29 cellular contexts compared by ENCODE assay signal in the genomic region with DNA sequence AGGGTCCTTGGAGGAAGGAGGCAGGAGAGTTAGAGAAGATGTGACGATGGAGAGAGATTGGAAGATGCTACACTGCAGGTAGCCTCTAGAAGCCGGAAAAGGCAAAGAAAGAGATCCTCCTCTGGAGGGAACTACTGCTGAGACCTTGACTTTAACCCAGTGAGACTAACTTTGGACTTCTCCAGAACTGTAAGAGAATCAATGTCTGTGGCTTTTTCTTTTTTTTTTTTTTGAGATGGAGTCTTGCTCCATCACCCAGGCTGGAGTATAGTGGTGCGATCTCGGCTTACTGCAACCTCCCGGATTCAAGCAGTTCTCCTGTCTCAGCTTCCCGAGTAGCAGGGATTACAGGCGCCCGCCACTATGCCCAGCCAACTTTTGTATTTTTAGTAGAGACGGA. TPM values are rescaled to one million over a fixed set of nuclear protein-coding genes. Genes with fewer than 3 reads are reported as not detected.
DNase-seq lines count a peak whose midpoint lies in the region; ATAC-seq, FAIRE-seq and TF ChIP-seq lines count a peak whose summit lies in the region.
"Had no signal": no experiment of that assay in that cellular context is flagged by ENCODE, and none has a peak within 500 bp of the region (broad histone marks: within the 10 kb centered on the region; RNA-seq: fewer than 3 reads in every experiment).

No MANE protein-coding gene starts in this region.

- 98% methylated on average over 9 of the region's 9 CpGs for WGBS in GM12878 (ENCODE audit: insufficient coverage, insufficient replicate concordance, low lambda C conversion rate, missing lambda C conversion rate)

- no peak overlapping the region for H2AFZ ChIP-seq in GM12878 (ENCODE audit: control insufficient read depth, low read depth, low read length)
- H2AFZ ChIP-seq: neural progenitor cell, parathyroid adenoma had no signal

- POLR2A ChIA-PET in GM12878 (lab: Charles Lee), result interaction anchor here (1.0 to 1.3 kb wide), 2 partner anchors 8 to 11 kb away, joined by 3 to 4 read pairs; no protein-coding TSS in a partner anchor

- in situ Hi-C loops in GM12878 (cut with MboI) (no loop called here), HAP-1 (cut with MboI; ENCODE audit: low sequenced_read_pairs) (no loop called here)

- H3K4me3 ChIP-seq in GM12878, result no peak overlapping the region
- no peak overlapping the region for H3K4me3 ChIP-seq in HAP-1
- H3K4me3 ChIP-seq: neural progenitor cell, right atrium auricular region, stomach, tibial artery, vagina had no signal

- ATAC-seq in T-helper 17 cell (no peak), GM12878 (no peak), HG02981 (IDR thresholded peaks at IDR 0.05; ENCODE audit: unreplicated experiment) (no peak)
- ATAC-seq in stimulated activated naive B cell treated with anti-CD40 and anti-IgM and Interleukin-4, amounts not matched to agents 10 μg/mL and 1 μg/mL and 100 μg/mL, for 72 hours (replicated peaks), result peak; percentile 12 to 27
- ATAC-seq: left lobe of liver had no signal

- 0 out of 2 replicates have a peak overlapping the region, but pooled peaks have one; percentile 29 for H3K27ac ChIP-seq in GM12878 (ENCODE audit: control insufficient read depth, insufficient read depth)
- H3K27ac ChIP-seq: neural progenitor cell, parathyroid adenoma, right atrium auricular region, stomach, tibial artery, vagina had no signal

- FAIRE-seq in GM12878 (lab: Jason Lieb, UNC), result peak; percentile 7
- FAIRE-seq: islet of Langerhans, small intestine had no signal

- H3K4me1 ChIP-seq in GM12878 (ENCODE audit: control insufficient read depth, insufficient read depth, low read length), result peaks cover 10% of the 10 kb centered on the region
- no peaks in the 10 kb centered on the region for H3K4me1 ChIP-seq in HAP-1
- H3K4me1 ChIP-seq: neural progenitor cell, parathyroid adenoma, vagina had no signal

- SMC1A ChIA-PET in GM12878 (lab: Charles Lee; ENCODE audit: uncharacterized antibody, unreplicated experiment), result interaction anchor here (1.2 kb wide), 1 partner anchor 40 kb away, joined by 3 read pairs; no protein-coding TSS in a partner anchor

- H3K9me3 ChIP-seq in T-helper 17 cell (ENCODE audit: control insufficient read depth, low read length, poor library complexity, severe bottlenecking), result no peaks in the 10 kb centered on the region
- no peaks in the 10 kb centered on the region for H3K9me3 ChIP-seq in GM12878 (replicated peaks; ENCODE audit: control insufficient read depth, insufficient read depth, low read length)
- no peaks in the 10 kb centered on the region for H3K9me3 ChIP-seq in HAP-1
- H3K9me3 ChIP-seq: right atrium auricular region, stomach, tibial artery, vagina had no signal

- no TSS peak for BruUV-seq in GM12878 (replicated peaks; lab: Mats Ljungman, UMichigan)

- no peak for TF ChIP-seq EP300 in GM12878 (IDR thresholded peaks at IDR 0.05; ENCODE audit: borderline replicate concordance in 1 of 2, control insufficient read depth in 1 of 2, low read depth in 2 of 2, low read length in 2 of 2)

- H3K4me3 Mint-ChIP-seq in activated naive CD4-positive, alpha-beta T cell treated with anti-CD3 and anti-CD28 coated beads, Interleukin-2, amount 50 U/mL, for 24 hours, result no peak overlapping the region
- H3K4me3 Mint-ChIP-seq in T-helper 17 cell, result no peak overlapping the region
- peak overlapping the region; percentile 45 to 63 for H3K4me3 Mint-ChIP-seq in stimulated activated naive B cell treated with anti-CD40 and anti-IgM and Interleukin-4, amounts not matched to agents 10 μg/mL and 1 μg/mL and 100 μg/mL, for 72 hours
- H3K4me3 Mint-ChIP-seq: neural progenitor cell had no signal

- H3K79me2 ChIP-seq in GM12878 (ENCODE audit: control insufficient read depth, insufficient read depth, low read length), result no peaks in the 10 kb centered on the region

- H3K4me1 Mint-ChIP-seq in activated naive CD4-positive, alpha-beta T cell treated with anti-CD3 and anti-CD28 coated beads, Interleukin-2, amount 50 U/mL, for 24 hours, result peaks cover 28% of the 10 kb centered on the region
- H3K4me1 Mint-ChIP-seq in T-helper 17 cell, result peaks cover 24% of the 10 kb centered on the region
- peaks cover 24 to 54% of the 10 kb centered on the region in 2 donors for H3K4me1 Mint-ChIP-seq in stimulated activated naive B cell treated with anti-CD40 and anti-IgM and Interleukin-4, amounts not matched to agents 10 μg/mL and 1 μg/mL and 100 μg/mL, for 72 hours

- peak overlapping the region; percentile 10 for H3K27ac Mint-ChIP-seq in activated naive CD4-positive, alpha-beta T cell treated with anti-CD3 and anti-CD28 coated beads, Interleukin-2, amount 50 U/mL, for 24 hours
- H3K27ac Mint-ChIP-seq in T-helper 17 cell, result peak overlapping the region; percentile 80
- H3K27ac Mint-ChIP-seq in stimulated activated naive B cell treated with anti-CD40 and anti-IgM and Interleukin-4, amounts not matched to agents 10 μg/mL and 1 μg/mL and 100 μg/mL, for 72 hours, result peak overlapping the region; percentile 33
- H3K27ac Mint-ChIP-seq: neural progenitor cell had no signal

- H3K27me3 ChIP-seq in GM12878 (replicated peaks in 1 of 2; ENCODE audit: control insufficient read depth in 2 of 2, insufficient read depth in 2 of 2, low read length in 1 of 2) (no peaks in the 10 kb centered on the region), HAP-1 (ENCODE audit: low read depth) (no peaks in the 10 kb centered on the region)
- H3K27me3 ChIP-seq: neural progenitor cell, right atrium auricular region, stomach, tibial artery, vagina had no signal

- H3K27me3 Mint-ChIP-seq in activated naive CD4-positive, alpha-beta T cell treated with anti-CD3 and anti-CD28 coated beads, Interleukin-2, amount 50 U/mL, for 24 hours, result no peaks in the 10 kb centered on the region
- no peaks in the 10 kb centered on the region for H3K27me3 Mint-ChIP-seq in T-helper 17 cell
- H3K27me3 Mint-ChIP-seq in stimulated activated naive B cell treated with anti-CD40 and anti-IgM and Interleukin-4, amounts not matched to agents 10 μg/mL and 1 μg/mL and 100 μg/mL, for 72 hours, result no peaks in the 10 kb centered on the region

- peaks cover 7% of the 10 kb centered on the region for H3K36me3 Mint-ChIP-seq in activated naive CD4-positive, alpha-beta T cell treated with anti-CD3 and anti-CD28 coated beads, Interleukin-2, amount 50 U/mL, for 24 hours
- peaks cover 12% of the 10 kb centered on the region for H3K36me3 Mint-ChIP-seq in T-helper 17 cell (ENCODE audit: low read depth)
- peaks cover 41 to 61% of the 10 kb centered on the region in 2 donors for H3K36me3 Mint-ChIP-seq in stimulated activated naive B cell treated with anti-CD40 and anti-IgM and Interleukin-4, amounts not matched to agents 10 μg/mL and 1 μg/mL and 100 μg/mL, for 72 hours

- no peak for TF ChIP-seq CTCF in GM12878 (IDR thresholded peaks at IDR 0.05 in 2 of 3, conservative IDR thresholded peaks at IDR 0.05 in 1 of 3; ENCODE audit: control insufficient read depth in 2 of 3, extremely low read depth in 1 of 3, insufficient read depth in 1 of 3, low read depth in 3 of 3, low read length in 3 of 3)

- H3K9me3 Mint-ChIP-seq in activated naive CD4-positive, alpha-beta T cell treated with anti-CD3 and anti-CD28 coated beads, Interleukin-2, amount 50 U/mL, for 24 hours, result no peaks in the 10 kb centered on the region
- no peaks in the 10 kb centered on the region for H3K9me3 Mint-ChIP-seq in stimulated activated naive B cell treated with anti-CD40 and anti-IgM and Interleukin-4, amounts not matched to agents 10 μg/mL and 1 μg/mL and 100 μg/mL, for 72 hours
- H3K9me3 Mint-ChIP-seq: neural progenitor cell had no signal

- H3K4me2 ChIP-seq in GM12878 (ENCODE audit: control insufficient read depth, insufficient read depth), result 0 out of 2 replicates have a peak overlapping the region, but pooled peaks have one; percentile 18
- H3K4me2 ChIP-seq: neural progenitor cell had no signal

- RAD21 ChIA-PET in GM12878 (lab: Charles Lee; ENCODE audit: unreplicated experiment), result no interaction called here

- intact Hi-C loops in GM12878 (cut with micrococcal nuclease; ENCODE audit: unreplicated experiment), result no loop called here

- TF ChIP-seq RAD21 in GM12878 (IDR thresholded peaks at IDR 0.05; ENCODE audit: insufficient read depth, low read depth, low read length), result no peak

- no peak overlapping the region for H3K9ac ChIP-seq in GM12878 (ENCODE audit: control insufficient read depth, insufficient read depth, low read length)
- H3K9ac ChIP-seq: neural progenitor cell, parathyroid adenoma had no signal

- H4K20me1 ChIP-seq in GM12878 (ENCODE audit: control insufficient read depth, insufficient read depth), result no peaks in the 10 kb centered on the region

- no peak for DNase-seq in activated naive CD4-positive, alpha-beta T cell treated with anti-CD3 and anti-CD28 coated beads, Interleukin-2, amount 50 U/mL, for 16 hours
- no peak for DNase-seq in T-helper 17 cell
- DNase-seq in GM12878 (ENCODE audit: low read depth, low spot score), result no peak
- no peak for DNase-seq in stimulated activated naive B cell treated with anti-CD40 and anti-IgM and Interleukin-4, amounts not matched to agents 10 μg/mL and 1 μg/mL and 100 μg/mL, for 72 hours
- DNase-seq in HAP-1 (ENCODE audit: low spot score in 2 of 2), result no peak
- DNase-seq in SIG-M5 (lab: John Stamatoyannopoulos, UW), result no peak
- DNase-seq: caudate nucleus; cortex of kidney; DMS 273 treated with DMSO at 0.1 percent for 48 hours; effector memory CD4-positive, alpha-beta T cell; EL; HCEC 1CT; Kasumi-1; NCI-H1436; NCI-H2081; NCI-H345; NCI-H69; Right ventricle myocardium superior; small intestine; stomach; tibial artery had no signal

- no peak for TF ChIP-seq POLR2A in GM12878 (IDR thresholded peaks at IDR 0.05; ENCODE audit: low read depth, low read length)

- peaks cover 0 to 5% of the 10 kb centered on the region in 2 experiments; a peak in 2 of 4 replicates for H3K36me3 ChIP-seq in GM12878 (ENCODE audit: control insufficient read depth in 2 of 2, insufficient read depth in 2 of 2, low read length in 1 of 2)
- H3K36me3 ChIP-seq in HAP-1 (replicated peaks), result peaks cover 30% of the 10 kb centered on the region
- H3K36me3 ChIP-seq: neural progenitor cell had no signal

- CTCF ChIA-PET in GM12878 (lab: Yijun Ruan, JAX), result interaction anchor here (0.6 to 0.9 kb wide), 2 partner anchors 11 to 482 kb away, joined by 3 read pairs; no protein-coding TSS in a partner anchor

RNA-seq across cellular contexts. Expression of gene BCL7C, which starts 8.7 kb away (rescaled TPM):
- total RNA-seq in T-helper 17 cell (10 to 100 TPM; 22.5 to 22.8 TPM), GM12878 (2014; rRNA removed) (21.7 and 30.5 TPM in 2 replicates), GM12878 (2014; rRNA removed; fragmentation: Illumina TruSeq; extraction: Trizol) (9.0 and 12.0 TPM in 2 replicates), GM12878 (2021) (20.2 and 20.3 TPM in 2 replicates)
- 7.3 and 8.8 TPM in 2 replicates for total RNA-seq in GM12878 (2013; cell fraction: nucleolus; rRNA removed)
- 3.3 TPM for polyA plus RNA-seq in GM12878 (2011; ENCODE audit: low read depth)
- polyA plus RNA-seq in GM12878 (2011; rRNA removed) (10.5 and 15.3 TPM in 2 replicates), GM12878 (2014; fragmentation: Illumina TruSeq; extraction: Trizol) (2.6 and 8.5 TPM in 2 replicates), GM12878 (2014; fragmentation: Nextera tagmentation; extraction: Ambion mirVana) (1 to 10 TPM; 1.1 to 2.1 TPM), GM12878 (2014; rRNA removed) (28.1 and 37.3 TPM in 2 replicates), GM12878 (2016; fragmentation: Nextera tagmentation; extraction: Ambion mirVana) (10 to 100 TPM in 1 of 2 experiments, 1 to 10 TPM in 1; 9.7 to 26.6 TPM)
- polyA plus RNA-seq in GM12878 (2011; cell fraction: cytosol; rRNA removed), result 14.9 and 26.6 TPM in 2 replicates
- 9.7 and 9.9 TPM in 2 replicates for polyA plus RNA-seq in GM12878 (2011; cell fraction: nucleus; rRNA removed)
- polyA plus RNA-seq in GM12878 (2012), result 9.6 and 11.8 TPM in 2 replicates
- polyA minus RNA-seq in GM12878 (2011; rRNA and poly(A)+ RNA removed), result 2.3 and 4.8 TPM in 2 replicates
- polyA minus RNA-seq in GM12878 (2011; cell fraction: cytosol; rRNA and poly(A)+ RNA removed), result 2.8 and 5.7 TPM in 2 replicates
- 1.3 and 1.6 TPM in 2 replicates for polyA minus RNA-seq in GM12878 (2011; cell fraction: nucleus; rRNA and poly(A)+ RNA removed)

RNA-seq across cellular contexts. Expression of gene CTF1, which starts 11.2 kb away (rescaled TPM):
- total RNA-seq in T-helper 17 cell (under 1 TPM in 1 of 2 donors, not detected in 1; 0.26 TPM), GM12878 (2014; rRNA removed) (0.05 and 0.11 TPM in 2 replicates), GM12878 (2014; rRNA removed; fragmentation: Illumina TruSeq; extraction: Trizol) (0.09 and 0.14 TPM in 2 replicates), GM12878 (2021) (0.45 and 0.46 TPM in 2 replicates)
- total RNA-seq in GM12878 (2013; cell fraction: nucleolus; rRNA removed), result not detected in 2 replicates
- polyA plus RNA-seq in GM12878 (2011; ENCODE audit: low read depth), result not detected
- polyA plus RNA-seq in GM12878 (2011; rRNA removed) (0.11 TPM in 1 of 2 replicates, not detected in the other), GM12878 (2014; fragmentation: Illumina TruSeq; extraction: Trizol) (0.16 TPM in 1 of 2 replicates, not detected in the other), GM12878 (2014; fragmentation: Nextera tagmentation; extraction: Ambion mirVana) (under 1 TPM in 1 of 2 experiments, not detected in 1; 0.04 TPM), GM12878 (2014; rRNA removed) (0.22 and 0.34 TPM in 2 replicates), GM12878 (2016; fragmentation: Nextera tagmentation; extraction: Ambion mirVana) (not detected)
- 0.07 and 0.13 TPM in 2 replicates for polyA plus RNA-seq in GM12878 (2011; cell fraction: cytosol; rRNA removed)
- polyA plus RNA-seq in GM12878 (2011; cell fraction: nucleus; rRNA removed), result 0.15 and 0.23 TPM in 2 replicates
- 0.13 and 0.19 TPM in 2 replicates for polyA plus RNA-seq in GM12878 (2012)
- 0.57 and 0.80 TPM in 2 replicates for polyA minus RNA-seq in GM12878 (2011; rRNA and poly(A)+ RNA removed)
- not detected in 2 replicates for polyA minus RNA-seq in GM12878 (2011; cell fraction: cytosol; rRNA and poly(A)+ RNA removed)
- polyA minus RNA-seq in GM12878 (2011; cell fraction: nucleus; rRNA and poly(A)+ RNA removed), result 0.48 and 0.57 TPM in 2 replicates

RNA-seq across cellular contexts. Expression of gene FBXL19, which starts 38.2 kb away (rescaled TPM):
- total RNA-seq in T-helper 17 cell, result 10 to 100 TPM; 12.6 to 13.2 TPM
- total RNA-seq in GM12878 (2013; cell fraction: nucleolus; rRNA removed), result 18.6 and 24.2 TPM in 2 replicates
- 19.8 and 23.6 TPM in 2 replicates for total RNA-seq in GM12878 (2014; rRNA removed)
- total RNA-seq in GM12878 (2014; rRNA removed; fragmentation: Illumina TruSeq; extraction: Trizol), result 6.2 and 6.8 TPM in 2 replicates
- 27.5 and 32.1 TPM in 2 replicates for total RNA-seq in GM12878 (2021)
- polyA plus RNA-seq in GM12878 (2011; ENCODE audit: low read depth), result 3.2 TPM
- polyA plus RNA-seq in GM12878 (2011; rRNA removed), result 4.7 and 11.5 TPM in 2 replicates
- polyA plus RNA-seq in GM12878 (2011; cell fraction: cytosol; rRNA removed), result 14.3 and 20.2 TPM in 2 replicates
- polyA plus RNA-seq in GM12878 (2011; cell fraction: nucleus; rRNA removed), result 35.4 and 47.5 TPM in 2 replicates
- 13.5 and 15.5 TPM in 2 replicates for polyA plus RNA-seq in GM12878 (2012)
- 1.5 and 3.8 TPM in 2 replicates for polyA plus RNA-seq in GM12878 (2014; fragmentation: Illumina TruSeq; extraction: Trizol)
- under 1 TPM in 1 of 2 experiments, not detected in 1; 0.02 TPM for polyA plus RNA-seq in GM12878 (2014; fragmentation: Nextera tagmentation; extraction: Ambion mirVana)
- polyA plus RNA-seq in GM12878 (2014; rRNA removed), result 15.5 and 18.7 TPM in 2 replicates
- under 1 TPM; 0.66 TPM for polyA plus RNA-seq in GM12878 (2016; fragmentation: Nextera tagmentation; extraction: Ambion mirVana)
- polyA minus RNA-seq in GM12878 (2011; rRNA and poly(A)+ RNA removed), result 6.6 and 15.9 TPM in 2 replicates
- polyA minus RNA-seq in GM12878 (2011; cell fraction: cytosol; rRNA and poly(A)+ RNA removed), result 12.9 and 18.2 TPM in 2 replicates
- polyA minus RNA-seq in GM12878 (2011; cell fraction: nucleus; rRNA and poly(A)+ RNA removed), result 6.0 and 13.4 TPM in 2 replicates

Comparison
In these comparisons a context has a peak if more than half of its experiments do, and no peak if none do; other contexts are left out.
1. H3K27ac Mint-ChIP-seq: peak in every context shown above with its lines; median percentile 80 in T-helper 17 cell; 33 in stimulated activated naive B cell treated with anti-CD40 and anti-IgM and Interleukin-4, amounts not matched to agents 10 μg/mL and 1 μg/mL and 100 μg/mL, for 72 hours; 10 in activated naive CD4-positive, alpha-beta T cell treated with anti-CD3 and anti-CD28 coated beads, Interleukin-2, amount 50 U/mL, for 24 hours.
2. H3K4me3 Mint-ChIP-seq: peak in stimulated activated naive B cell treated with anti-CD40 and anti-IgM and Interleukin-4, amounts not matched to agents 10 μg/mL and 1 μg/mL and 100 μg/mL, for 72 hours (2 of 2); none in activated naive CD4-positive, alpha-beta T cell treated with anti-CD3 and anti-CD28 coated beads, Interleukin-2, amount 50 U/mL, for 24 hours (single experiment) and T-helper 17 cell (single experiment).
3. ATAC-seq: peak in stimulated activated naive B cell treated with anti-CD40 and anti-IgM and Interleukin-4, amounts not matched to agents 10 μg/mL and 1 μg/mL and 100 μg/mL, for 72 hours (2 of 2); none in T-helper 17 cell (single experiment), GM12878 (single experiment) and HG02981 (single experiment).